22 cellular contexts compared by ENCODE assay signal in genomic region chr1:69511426-69512192, GRCh38.
DNase-seq lines count a peak whose midpoint lies in the region; ATAC-seq and TF ChIP-seq lines count a peak whose summit lies in the region.
"Had no signal": no experiment of that assay in that cellular context is flagged by ENCODE, and none has a peak within 500 bp of the region (broad histone marks: within the 10 kb centered on the region; RNA-seq: fewer than 3 reads in every experiment).

No MANE protein-coding gene starts in this region.

- H3K27me3 Mint-ChIP-seq in nephron (ENCODE audit: low read depth): no peaks in the 10 kb centered on the region
- H3K27me3 Mint-ChIP-seq: B cell; CD4-positive, alpha-beta T cell had no signal

- H3K4me3 Mint-ChIP-seq in nephron: no peak overlapping the region
- H3K4me3 Mint-ChIP-seq: B cell; CD4-positive, alpha-beta T cell had no signal

- H3K4me1 Mint-ChIP-seq in nephron: peaks cover 12% of the 10 kb centered on the region
- H3K4me1 Mint-ChIP-seq: B cell had no signal

- DNase-seq in GM03348 (ENCODE audit: low spot score): peak; percentile 2
- DNase-seq in NCI-H526 treated with DMSO at 0.1 percent for 48 hours (lab: John Stamatoyannopoulos, UW): peak; percentile 70
- peak; percentile 16 for DNase-seq in epidermal melanocyte (ENCODE audit: insufficient read length, low spot score)
- DNase-seq in NCI-H2107 (lab: John Stamatoyannopoulos, UW): no peak
- no peak for DNase-seq in NCI-H446 treated with DMSO at 0.1 percent for 48 hours (lab: John Stamatoyannopoulos, UW)
- DNase-seq in stimulated activated CD4-positive, alpha-beta T cell treated with anti-CD3 and anti-CD28 coated beads, Interleukin-12 subunit alpha, Interleukin-12 subunit beta, amount 100 ng/mL, for 4 hours: no peak
- DNase-seq: ACHN; Caco-2; CD4-positive, alpha-beta T cell; EL; H7; KG1; MV-4-11; NCI-H1436; NCI-H1930; NCI-H2171; Peyer's patch; SW 1271 had no signal

- H3K27ac Mint-ChIP-seq in nephron: peak overlapping the region; percentile 7 to 51 (median 22)
- H3K27ac Mint-ChIP-seq: B cell; CD4-positive, alpha-beta T cell had no signal

- no peaks in the 10 kb centered on the region for H3K36me3 Mint-ChIP-seq in nephron (ENCODE audit: low read depth)

- TF ChIP-seq CTCF in nephron (IDR thresholded peaks at IDR 0.05; ENCODE audit: unreplicated experiment in 3 of 3): no peak

- no peak for ATAC-seq in HG03460 (IDR thresholded peaks at IDR 0.05; ENCODE audit: unreplicated experiment)
- ATAC-seq: Right ventricle myocardium inferior had no signal

- no peaks in the 10 kb centered on the region for H3K9me3 Mint-ChIP-seq in nephron
- H3K9me3 Mint-ChIP-seq: CD4-positive, alpha-beta T cell had no signal

Comparison
In these comparisons a context has a peak if more than half of its experiments do, and no peak if none do; other contexts are left out.
1. DNase-seq: peak in GM03348 (single experiment), NCI-H526 treated with DMSO at 0.1 percent for 48 hours (single experiment) and epidermal melanocyte (single experiment); none in NCI-H2107 (single experiment), NCI-H446 treated with DMSO at 0.1 percent for 48 hours (single experiment) and stimulated activated CD4-positive, alpha-beta T cell treated with anti-CD3 and anti-CD28 coated beads, Interleukin-12 subunit alpha, Interleukin-12 subunit beta, amount 100 ng/mL, for 4 hours (single experiment).